In the genomic region with DNA sequence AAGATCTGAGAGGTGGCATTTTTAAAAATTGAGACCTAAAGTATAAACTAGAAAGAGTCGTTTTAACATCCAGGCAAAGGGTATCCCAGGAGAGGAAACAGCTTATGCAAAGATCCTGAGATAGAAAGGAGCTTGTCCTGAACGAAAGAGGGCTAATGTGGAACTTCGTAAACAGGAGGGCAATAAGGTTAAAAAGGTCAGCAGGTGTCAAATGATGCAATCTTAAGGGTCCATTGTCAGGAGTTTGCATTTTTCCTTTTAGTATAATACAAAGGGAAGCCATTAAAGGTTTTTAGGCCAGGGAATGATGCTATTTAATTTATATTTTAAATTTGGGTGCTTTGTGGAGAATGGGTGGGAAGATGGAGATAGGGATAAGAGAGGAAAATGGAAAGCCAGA, we compare ENCODE assay signal across 2 cellular contexts.
TF ChIP-seq lines count a peak whose summit lies in the region.

No MANE protein-coding gene starts in this region.

TF ChIP-seq in K562, 482 proteins besides CTCF, POLR2A, EP300 and RAD21:
- TF ChIP-seq CEBPB (tag; IDR thresholded peaks at IDR 0.05) = peak; percentile 36
- peak; percentile 33; the same call in 1 of the 2 replicates for TF ChIP-seq CEBPG (CRISPR knock-in tag; IDR thresholded peaks at IDR 0.05)
- TF ChIP-seq CEBPG (tag; conservative IDR thresholded peaks at IDR 0.05 in 1 of 2, IDR thresholded peaks at IDR 0.05 in 1 of 2) = peak; percentile 26 to 48; a peak in 3 of 4 replicates
- TF ChIP-seq, protein P1, sequence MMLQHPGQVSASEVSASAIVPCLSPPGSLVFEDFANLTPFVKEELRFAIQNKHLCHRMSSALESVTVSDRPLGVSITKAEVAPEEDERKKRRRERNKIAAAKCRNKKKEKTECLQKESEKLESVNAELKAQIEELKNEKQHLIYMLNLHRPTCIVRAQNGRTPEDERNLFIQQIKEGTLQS (IDR thresholded peaks at IDR 0.05) = peak; percentile 58
- TF ChIP-seq, protein P1 (CRISPR knock-in tag; conservative IDR thresholded peaks at IDR 0.05) = no peak
- TF ChIP-seq, protein P2, sequence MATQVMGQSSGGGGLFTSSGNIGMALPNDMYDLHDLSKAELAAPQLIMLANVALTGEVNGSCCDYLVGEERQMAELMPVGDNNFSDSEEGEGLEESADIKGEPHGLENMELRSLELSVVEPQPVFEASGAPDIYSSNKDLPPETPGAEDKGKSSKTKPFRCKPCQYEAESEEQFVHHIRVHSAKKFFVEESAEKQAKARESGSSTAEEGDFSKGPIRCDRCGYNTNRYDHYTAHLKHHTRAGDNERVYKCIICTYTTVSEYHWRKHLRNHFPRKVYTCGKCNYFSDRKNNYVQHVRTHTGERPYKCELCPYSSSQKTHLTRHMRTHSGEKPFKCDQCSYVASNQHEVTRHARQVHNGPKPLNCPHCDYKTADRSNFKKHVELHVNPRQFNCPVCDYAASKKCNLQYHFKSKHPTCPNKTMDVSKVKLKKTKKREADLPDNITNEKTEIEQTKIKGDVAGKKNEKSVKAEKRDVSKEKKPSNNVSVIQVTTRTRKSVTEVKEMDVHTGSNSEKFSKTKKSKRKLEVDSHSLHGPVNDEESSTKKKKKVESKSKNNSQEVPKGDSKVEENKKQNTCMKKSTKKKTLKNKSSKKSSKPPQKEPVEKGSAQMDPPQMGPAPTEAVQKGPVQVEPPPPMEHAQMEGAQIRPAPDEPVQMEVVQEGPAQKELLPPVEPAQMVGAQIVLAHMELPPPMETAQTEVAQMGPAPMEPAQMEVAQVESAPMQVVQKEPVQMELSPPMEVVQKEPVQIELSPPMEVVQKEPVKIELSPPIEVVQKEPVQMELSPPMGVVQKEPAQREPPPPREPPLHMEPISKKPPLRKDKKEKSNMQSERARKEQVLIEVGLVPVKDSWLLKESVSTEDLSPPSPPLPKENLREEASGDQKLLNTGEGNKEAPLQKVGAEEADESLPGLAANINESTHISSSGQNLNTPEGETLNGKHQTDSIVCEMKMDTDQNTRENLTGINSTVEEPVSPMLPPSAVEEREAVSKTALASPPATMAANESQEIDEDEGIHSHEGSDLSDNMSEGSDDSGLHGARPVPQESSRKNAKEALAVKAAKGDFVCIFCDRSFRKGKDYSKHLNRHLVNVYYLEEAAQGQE (CRISPR knock-in tag; IDR thresholded peaks at IDR 0.05; ENCODE audit: low read depth) = no peak

TF ChIP-seq in liver, 16 proteins besides CTCF, POLR2A, EP300 and RAD21:
- TF ChIP-seq, protein P3, sequence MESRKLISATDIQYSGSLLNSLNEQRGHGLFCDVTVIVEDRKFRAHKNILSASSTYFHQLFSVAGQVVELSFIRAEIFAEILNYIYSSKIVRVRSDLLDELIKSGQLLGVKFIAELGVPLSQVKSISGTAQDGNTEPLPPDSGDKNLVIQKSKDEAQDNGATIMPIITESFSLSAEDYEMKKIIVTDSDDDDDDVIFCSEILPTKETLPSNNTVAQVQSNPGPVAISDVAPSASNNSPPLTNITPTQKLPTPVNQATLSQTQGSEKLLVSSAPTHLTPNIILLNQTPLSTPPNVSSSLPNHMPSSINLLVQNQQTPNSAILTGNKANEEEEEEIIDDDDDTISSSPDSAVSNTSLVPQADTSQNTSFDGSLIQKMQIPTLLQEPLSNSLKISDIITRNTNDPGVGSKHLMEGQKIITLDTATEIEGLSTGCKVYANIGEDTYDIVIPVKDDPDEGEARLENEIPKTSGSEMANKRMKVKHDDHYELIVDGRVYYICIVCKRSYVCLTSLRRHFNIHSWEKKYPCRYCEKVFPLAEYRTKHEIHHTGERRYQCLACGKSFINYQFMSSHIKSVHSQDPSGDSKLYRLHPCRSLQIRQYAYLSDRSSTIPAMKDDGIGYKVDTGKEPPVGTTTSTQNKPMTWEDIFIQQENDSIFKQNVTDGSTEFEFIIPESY (IDR thresholded peaks at IDR 0.05) = no peak
- no peak for TF ChIP-seq HNF4G (IDR thresholded peaks at IDR 0.05)
- peak; percentile 21 for TF ChIP-seq NR2F2 (IDR thresholded peaks at IDR 0.05)
- TF ChIP-seq HNF4A (conservative IDR thresholded peaks at IDR 0.05) = no peak
- no peak for TF ChIP-seq FOXA1 (IDR thresholded peaks at IDR 0.05)
